1 cellular context compared by ENCODE assay signal in the genomic region with DNA sequence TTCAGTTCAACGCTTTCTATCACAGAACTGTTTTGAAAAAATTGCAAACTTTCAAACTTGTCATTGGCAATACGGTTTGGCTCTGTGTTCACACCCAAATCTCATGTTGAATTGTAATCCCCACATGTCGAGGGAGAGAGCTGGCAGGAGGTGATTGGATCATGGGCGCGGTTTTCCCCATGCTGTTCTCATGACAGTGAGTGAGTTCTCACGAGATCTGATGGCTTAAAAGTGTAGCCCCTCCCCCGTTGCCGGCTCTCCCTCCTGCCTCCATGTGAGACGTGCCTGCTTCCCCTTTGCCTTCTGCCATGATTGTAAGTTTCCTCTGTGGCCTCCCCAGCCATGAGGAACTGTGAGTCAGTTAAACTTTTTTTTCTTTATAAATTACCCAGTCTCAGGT.
TF ChIP-seq lines count a peak whose summit lies in the region.

No MANE protein-coding gene starts in this region.

TF ChIP-seq in K562, 482 proteins besides CTCF, POLR2A, EP300 and RAD21 (continued from another document):
- TF ChIP-seq RHOXF2B (CRISPR knock-in tag; conservative IDR thresholded peaks at IDR 0.05), result no peak
- no peak for TF ChIP-seq ZNF79 (CRISPR knock-in tag; IDR thresholded peaks at IDR 0.05; ENCODE audit: low read depth)
- TF ChIP-seq MTA2 (IDR thresholded peaks at IDR 0.05; ENCODE audit: low read depth), result no peak
- no peak for TF ChIP-seq FOXJ2 (tag; IDR thresholded peaks at IDR 0.05)
- TF ChIP-seq CHD2 (IDR thresholded peaks at IDR 0.05; ENCODE audit: low read depth, low read length), result peak; percentile 55; the same call in 1 of the 2 replicates
- TF ChIP-seq, protein P1, sequence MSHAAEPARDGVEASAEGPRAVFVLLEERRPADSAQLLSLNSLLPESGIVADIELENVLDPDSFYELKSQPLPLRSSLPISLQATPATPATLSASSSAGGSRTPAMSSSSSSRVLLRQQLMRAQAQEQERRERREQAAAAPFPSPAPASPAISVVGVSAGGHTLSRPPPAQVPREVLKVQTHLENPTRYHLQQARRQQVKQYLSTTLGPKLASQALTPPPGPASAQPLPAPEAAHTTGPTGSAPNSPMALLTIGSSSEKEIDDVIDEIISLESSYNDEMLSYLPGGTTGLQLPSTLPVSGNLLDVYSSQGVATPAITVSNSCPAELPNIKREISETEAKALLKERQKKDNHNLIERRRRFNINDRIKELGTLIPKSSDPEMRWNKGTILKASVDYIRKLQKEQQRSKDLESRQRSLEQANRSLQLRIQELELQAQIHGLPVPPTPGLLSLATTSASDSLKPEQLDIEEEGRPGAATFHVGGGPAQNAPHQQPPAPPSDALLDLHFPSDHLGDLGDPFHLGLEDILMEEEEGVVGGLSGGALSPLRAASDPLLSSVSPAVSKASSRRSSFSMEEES (CRISPR knock-in tag; IDR thresholded peaks at IDR 0.05), result no peak
